1 cellular context compared by ENCODE assay signal in the genomic region with DNA sequence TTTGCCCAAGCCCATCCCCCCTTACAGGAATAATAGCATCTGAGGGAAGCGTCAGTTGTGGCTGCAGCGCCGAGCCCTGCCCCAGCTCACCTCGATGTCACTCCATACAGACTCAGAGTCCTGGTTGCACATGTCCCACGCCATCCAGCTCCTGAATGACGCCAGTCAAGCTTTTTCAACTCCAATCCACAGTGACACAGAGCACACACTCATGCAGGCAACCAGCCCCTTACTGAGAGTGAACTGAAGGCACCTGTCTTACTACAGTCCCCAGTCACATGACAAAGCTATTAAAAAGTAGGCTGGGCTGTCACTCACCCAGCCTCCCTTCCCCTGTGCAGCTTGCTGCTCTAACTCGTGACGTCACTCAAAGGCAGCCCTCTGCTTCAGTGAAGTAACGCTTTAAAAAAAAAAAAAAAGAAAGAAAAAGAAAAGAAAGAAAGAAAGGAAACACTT.
TF ChIP-seq lines count a peak whose summit lies in the region.

A gene with protein sequence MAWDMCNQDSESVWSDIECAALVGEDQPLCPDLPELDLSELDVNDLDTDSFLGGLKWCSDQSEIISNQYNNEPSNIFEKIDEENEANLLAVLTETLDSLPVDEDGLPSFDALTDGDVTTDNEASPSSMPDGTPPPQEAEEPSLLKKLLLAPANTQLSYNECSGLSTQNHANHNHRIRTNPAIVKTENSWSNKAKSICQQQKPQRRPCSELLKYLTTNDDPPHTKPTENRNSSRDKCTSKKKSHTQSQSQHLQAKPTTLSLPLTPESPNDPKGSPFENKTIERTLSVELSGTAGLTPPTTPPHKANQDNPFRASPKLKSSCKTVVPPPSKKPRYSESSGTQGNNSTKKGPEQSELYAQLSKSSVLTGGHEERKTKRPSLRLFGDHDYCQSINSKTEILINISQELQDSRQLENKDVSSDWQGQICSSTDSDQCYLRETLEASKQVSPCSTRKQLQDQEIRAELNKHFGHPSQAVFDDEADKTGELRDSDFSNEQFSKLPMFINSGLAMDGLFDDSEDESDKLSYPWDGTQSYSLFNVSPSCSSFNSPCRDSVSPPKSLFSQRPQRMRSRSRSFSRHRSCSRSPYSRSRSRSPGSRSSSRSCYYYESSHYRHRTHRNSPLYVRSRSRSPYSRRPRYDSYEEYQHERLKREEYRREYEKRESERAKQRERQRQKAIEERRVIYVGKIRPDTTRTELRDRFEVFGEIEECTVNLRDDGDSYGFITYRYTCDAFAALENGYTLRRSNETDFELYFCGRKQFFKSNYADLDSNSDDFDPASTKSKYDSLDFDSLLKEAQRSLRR (minus strand): TSS at position 234 of the 456 bp plus-strand sequence. CDS start 90 bp downstream, at position 144.

TF ChIP-seq in HEK293, 187 proteins besides CTCF, POLR2A, EP300 and RAD21 (continued from another document and continues in another):
- TF ChIP-seq, protein P1, sequence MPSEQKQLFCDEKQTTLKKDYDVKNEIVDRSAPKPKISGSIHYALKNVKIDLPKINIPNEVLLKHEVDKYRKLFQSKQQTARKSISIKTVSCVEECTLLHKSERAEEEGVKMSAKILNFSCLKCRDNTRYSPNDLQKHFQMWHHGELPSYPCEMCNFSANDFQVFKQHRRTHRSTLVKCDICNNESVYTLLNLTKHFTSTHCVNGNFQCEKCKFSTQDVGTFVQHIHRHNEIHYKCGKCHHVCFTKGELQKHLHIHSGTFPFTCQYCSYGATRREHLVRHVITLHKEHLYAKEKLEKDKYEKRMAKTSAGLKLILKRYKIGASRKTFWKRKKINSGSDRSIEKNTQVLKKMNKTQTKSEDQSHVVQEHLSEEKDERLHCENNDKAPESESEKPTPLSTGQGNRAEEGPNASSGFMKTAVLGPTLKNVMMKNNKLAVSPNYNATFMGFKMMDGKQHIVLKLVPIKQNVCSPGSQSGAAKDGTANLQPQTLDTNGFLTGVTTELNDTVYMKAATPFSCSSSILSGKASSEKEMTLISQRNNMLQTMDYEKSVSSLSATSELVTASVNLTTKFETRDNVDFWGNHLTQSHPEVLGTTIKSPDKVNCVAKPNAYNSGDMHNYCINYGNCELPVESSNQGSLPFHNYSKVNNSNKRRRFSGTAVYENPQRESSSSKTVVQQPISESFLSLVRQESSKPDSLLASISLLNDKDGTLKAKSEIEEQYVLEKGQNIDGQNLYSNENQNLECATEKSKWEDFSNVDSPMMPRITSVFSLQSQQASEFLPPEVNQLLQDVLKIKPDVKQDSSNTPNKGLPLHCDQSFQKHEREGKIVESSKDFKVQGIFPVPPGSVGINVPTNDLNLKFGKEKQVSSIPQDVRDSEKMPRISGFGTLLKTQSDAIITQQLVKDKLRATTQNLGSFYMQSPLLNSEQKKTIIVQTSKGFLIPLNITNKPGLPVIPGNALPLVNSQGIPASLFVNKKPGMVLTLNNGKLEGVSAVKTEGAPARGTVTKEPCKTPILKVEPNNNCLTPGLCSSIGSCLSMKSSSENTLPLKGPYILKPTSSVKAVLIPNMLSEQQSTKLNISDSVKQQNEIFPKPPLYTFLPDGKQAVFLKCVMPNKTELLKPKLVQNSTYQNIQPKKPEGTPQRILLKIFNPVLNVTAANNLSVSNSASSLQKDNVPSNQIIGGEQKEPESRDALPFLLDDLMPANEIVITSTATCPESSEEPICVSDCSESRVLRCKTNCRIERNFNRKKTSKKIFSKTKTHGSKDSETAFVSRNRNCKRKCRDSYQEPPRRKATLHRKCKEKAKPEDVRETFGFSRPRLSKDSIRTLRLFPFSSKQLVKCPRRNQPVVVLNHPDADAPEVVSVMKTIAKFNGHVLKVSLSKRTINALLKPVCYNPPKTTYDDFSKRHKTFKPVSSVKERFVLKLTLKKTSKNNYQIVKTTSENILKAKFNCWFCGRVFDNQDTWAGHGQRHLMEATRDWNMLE (tag by site-specific recombination; conservative IDR thresholded peaks at IDR 0.05; ENCODE audit: low read depth) = no peak
- TF ChIP-seq ZNF354C (tag by site-specific recombination; IDR thresholded peaks at IDR 0.05; ENCODE audit: borderline replicate concordance, low read depth) (no peak), ZSCAN30 (tag by site-specific recombination; IDR thresholded peaks at IDR 0.05) (peak; percentile 60; the same call in 1 of the 2 replicates), ZNF133 (tag by site-specific recombination; IDR thresholded peaks at IDR 0.05) (no peak), ZNF211 (tag by site-specific recombination; IDR thresholded peaks at IDR 0.05; ENCODE audit: low read depth) (no peak), ZNF629 (tag by site-specific recombination; IDR thresholded peaks at IDR 0.05) (peak; percentile 97), KLF9 (tag by site-specific recombination; IDR thresholded peaks at IDR 0.05; ENCODE audit: low read depth) (peak; percentile 74), ZNF529 (tag by site-specific recombination; IDR thresholded peaks at IDR 0.05; ENCODE audit: insufficient replicate concordance) (no peak), MZF1 (tag by site-specific recombination; IDR thresholded peaks at IDR 0.05; ENCODE audit: borderline replicate concordance) (0 out of 2 replicates have a peak, but pooled peaks have one; percentile 24), ZFHX2 (tag by site-specific recombination; conservative IDR thresholded peaks at IDR 0.05) (no peak), GLIS1 (tag by site-specific recombination; IDR thresholded peaks at IDR 0.05) (peak; percentile 38; the same call in 1 of the 2 replicates), ZBTB17 (tag by site-specific recombination; IDR thresholded peaks at IDR 0.05) (peak; percentile 71), ZBTB48 (tag by site-specific recombination; IDR thresholded peaks at IDR 0.05) (peak; percentile 84; the same call in 1 of the 2 replicates), ZNF501 (tag by site-specific recombination; IDR thresholded peaks at IDR 0.05) (0 out of 2 replicates have a peak, but pooled peaks have one; percentile 28), SP3 (tag by site-specific recombination; IDR thresholded peaks at IDR 0.05) (peak; percentile 35; the same call in 1 of the 2 replicates), ZNF311 (tag by site-specific recombination; IDR thresholded peaks at IDR 0.05; ENCODE audit: borderline replicate concordance) (no peak), OVOL3 (tag by site-specific recombination; IDR thresholded peaks at IDR 0.05) (no peak), OSR2 (tag by site-specific recombination; IDR thresholded peaks at IDR 0.05) (no peak), ZNF37A (tag by site-specific recombination; IDR thresholded peaks at IDR 0.05) (no peak), SP7 (tag by site-specific recombination; IDR thresholded peaks at IDR 0.05) (peak; percentile 60)
- TF ChIP-seq, protein P2, sequence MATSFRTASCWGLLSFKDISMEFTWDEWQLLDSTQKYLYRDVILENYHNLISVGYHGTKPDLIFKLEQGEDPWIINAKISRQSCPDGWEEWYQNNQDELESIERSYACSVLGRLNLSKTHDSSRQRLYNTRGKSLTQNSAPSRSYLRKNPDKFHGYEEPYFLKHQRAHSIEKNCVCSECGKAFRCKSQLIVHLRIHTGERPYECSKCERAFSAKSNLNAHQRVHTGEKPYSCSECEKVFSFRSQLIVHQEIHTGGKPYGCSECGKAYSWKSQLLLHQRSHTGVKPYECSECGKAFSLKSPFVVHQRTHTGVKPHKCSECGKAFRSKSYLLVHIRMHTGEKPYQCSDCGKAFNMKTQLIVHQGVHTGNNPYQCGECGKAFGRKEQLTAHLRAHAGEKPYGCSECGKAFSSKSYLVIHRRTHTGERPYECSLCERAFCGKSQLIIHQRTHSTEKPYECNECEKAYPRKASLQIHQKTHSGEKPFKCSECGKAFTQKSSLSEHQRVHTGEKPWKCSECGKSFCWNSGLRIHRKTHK (tag by site-specific recombination; IDR thresholded peaks at IDR 0.05) = no peak
- TF ChIP-seq, protein P3, sequence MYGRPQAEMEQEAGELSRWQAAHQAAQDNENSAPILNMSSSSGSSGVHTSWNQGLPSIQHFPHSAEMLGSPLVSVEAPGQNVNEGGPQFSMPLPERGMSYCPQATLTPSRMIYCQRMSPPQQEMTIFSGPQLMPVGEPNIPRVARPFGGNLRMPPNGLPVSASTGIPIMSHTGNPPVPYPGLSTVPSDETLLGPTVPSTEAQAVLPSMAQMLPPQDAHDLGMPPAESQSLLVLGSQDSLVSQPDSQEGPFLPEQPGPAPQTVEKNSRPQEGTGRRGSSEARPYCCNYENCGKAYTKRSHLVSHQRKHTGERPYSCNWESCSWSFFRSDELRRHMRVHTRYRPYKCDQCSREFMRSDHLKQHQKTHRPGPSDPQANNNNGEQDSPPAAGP (tag by site-specific recombination; IDR thresholded peaks at IDR 0.05) = peak; percentile 41; the same call in 1 of the 2 replicates
- TF ChIP-seq, protein P4, sequence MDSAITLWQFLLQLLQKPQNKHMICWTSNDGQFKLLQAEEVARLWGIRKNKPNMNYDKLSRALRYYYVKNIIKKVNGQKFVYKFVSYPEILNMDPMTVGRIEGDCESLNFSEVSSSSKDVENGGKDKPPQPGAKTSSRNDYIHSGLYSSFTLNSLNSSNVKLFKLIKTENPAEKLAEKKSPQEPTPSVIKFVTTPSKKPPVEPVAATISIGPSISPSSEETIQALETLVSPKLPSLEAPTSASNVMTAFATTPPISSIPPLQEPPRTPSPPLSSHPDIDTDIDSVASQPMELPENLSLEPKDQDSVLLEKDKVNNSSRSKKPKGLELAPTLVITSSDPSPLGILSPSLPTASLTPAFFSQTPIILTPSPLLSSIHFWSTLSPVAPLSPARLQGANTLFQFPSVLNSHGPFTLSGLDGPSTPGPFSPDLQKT (IDR thresholded peaks at IDR 0.05; ENCODE audit: borderline replicate concordance, low read depth, low read length) = no peak
- TF ChIP-seq, protein P5, sequence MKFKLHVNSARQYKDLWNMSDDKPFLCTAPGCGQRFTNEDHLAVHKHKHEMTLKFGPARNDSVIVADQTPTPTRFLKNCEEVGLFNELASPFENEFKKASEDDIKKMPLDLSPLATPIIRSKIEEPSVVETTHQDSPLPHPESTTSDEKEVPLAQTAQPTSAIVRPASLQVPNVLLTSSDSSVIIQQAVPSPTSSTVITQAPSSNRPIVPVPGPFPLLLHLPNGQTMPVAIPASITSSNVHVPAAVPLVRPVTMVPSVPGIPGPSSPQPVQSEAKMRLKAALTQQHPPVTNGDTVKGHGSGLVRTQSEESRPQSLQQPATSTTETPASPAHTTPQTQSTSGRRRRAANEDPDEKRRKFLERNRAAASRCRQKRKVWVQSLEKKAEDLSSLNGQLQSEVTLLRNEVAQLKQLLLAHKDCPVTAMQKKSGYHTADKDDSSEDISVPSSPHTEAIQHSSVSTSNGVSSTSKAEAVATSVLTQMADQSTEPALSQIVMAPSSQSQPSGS (tag by site-specific recombination; IDR thresholded peaks at IDR 0.05; ENCODE audit: low read depth) = peak; percentile 98
- TF ChIP-seq, protein P6, sequence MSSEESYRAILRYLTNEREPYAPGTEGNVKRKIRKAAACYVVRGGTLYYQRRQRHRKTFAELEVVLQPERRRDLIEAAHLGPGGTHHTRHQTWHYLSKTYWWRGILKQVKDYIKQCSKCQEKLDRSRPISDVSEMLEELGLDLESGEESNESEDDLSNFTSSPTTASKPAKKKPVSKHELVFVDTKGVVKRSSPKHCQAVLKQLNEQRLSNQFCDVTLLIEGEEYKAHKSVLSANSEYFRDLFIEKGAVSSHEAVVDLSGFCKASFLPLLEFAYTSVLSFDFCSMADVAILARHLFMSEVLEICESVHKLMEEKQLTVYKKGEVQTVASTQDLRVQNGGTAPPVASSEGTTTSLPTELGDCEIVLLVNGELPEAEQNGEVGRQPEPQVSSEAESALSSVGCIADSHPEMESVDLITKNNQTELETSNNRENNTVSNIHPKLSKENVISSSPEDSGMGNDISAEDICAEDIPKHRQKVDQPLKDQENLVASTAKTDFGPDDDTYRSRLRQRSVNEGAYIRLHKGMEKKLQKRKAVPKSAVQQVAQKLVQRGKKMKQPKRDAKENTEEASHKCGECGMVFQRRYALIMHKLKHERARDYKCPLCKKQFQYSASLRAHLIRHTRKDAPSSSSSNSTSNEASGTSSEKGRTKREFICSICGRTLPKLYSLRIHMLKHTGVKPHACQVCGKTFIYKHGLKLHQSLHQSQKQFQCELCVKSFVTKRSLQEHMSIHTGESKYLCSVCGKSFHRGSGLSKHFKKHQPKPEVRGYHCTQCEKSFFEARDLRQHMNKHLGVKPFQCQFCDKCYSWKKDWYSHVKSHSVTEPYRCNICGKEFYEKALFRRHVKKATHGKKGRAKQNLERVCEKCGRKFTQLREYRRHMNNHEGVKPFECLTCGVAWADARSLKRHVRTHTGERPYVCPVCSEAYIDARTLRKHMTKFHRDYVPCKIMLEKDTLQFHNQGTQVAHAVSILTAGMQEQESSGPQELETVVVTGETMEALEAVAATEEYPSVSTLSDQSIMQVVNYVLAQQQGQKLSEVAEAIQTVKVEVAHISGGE (tag by site-specific recombination; conservative IDR thresholded peaks at IDR 0.05; ENCODE audit: low read depth) = no peak
- TF ChIP-seq, protein P7, sequence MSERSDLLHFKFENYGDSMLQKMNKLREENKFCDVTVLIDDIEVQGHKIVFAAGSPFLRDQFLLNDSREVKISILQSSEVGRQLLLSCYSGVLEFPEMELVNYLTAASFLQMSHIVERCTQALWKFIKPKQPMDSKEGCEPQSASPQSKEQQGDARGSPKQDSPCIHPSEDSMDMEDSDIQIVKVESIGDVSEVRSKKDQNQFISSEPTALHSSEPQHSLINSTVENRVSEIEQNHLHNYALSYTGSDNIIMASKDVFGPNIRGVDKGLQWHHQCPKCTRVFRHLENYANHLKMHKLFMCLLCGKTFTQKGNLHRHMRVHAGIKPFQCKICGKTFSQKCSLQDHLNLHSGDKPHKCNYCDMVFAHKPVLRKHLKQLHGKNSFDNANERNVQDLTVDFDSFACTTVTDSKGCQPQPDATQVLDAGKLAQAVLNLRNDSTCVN (tag by site-specific recombination; optimal IDR thresholded peaks at IDR 0.05) = no peak
- TF ChIP-seq, protein P8, sequence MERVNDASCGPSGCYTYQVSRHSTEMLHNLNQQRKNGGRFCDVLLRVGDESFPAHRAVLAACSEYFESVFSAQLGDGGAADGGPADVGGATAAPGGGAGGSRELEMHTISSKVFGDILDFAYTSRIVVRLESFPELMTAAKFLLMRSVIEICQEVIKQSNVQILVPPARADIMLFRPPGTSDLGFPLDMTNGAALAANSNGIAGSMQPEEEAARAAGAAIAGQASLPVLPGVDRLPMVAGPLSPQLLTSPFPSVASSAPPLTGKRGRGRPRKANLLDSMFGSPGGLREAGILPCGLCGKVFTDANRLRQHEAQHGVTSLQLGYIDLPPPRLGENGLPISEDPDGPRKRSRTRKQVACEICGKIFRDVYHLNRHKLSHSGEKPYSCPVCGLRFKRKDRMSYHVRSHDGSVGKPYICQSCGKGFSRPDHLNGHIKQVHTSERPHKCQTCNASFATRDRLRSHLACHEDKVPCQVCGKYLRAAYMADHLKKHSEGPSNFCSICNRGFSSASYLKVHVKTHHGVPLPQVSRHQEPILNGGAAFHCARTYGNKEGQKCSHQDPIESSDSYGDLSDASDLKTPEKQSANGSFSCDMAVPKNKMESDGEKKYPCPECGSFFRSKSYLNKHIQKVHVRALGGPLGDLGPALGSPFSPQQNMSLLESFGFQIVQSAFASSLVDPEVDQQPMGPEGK (tag by site-specific recombination; IDR thresholded peaks at IDR 0.05) = peak; percentile 17; the same call in 1 of the 2 replicates
- TF ChIP-seq, protein P9, sequence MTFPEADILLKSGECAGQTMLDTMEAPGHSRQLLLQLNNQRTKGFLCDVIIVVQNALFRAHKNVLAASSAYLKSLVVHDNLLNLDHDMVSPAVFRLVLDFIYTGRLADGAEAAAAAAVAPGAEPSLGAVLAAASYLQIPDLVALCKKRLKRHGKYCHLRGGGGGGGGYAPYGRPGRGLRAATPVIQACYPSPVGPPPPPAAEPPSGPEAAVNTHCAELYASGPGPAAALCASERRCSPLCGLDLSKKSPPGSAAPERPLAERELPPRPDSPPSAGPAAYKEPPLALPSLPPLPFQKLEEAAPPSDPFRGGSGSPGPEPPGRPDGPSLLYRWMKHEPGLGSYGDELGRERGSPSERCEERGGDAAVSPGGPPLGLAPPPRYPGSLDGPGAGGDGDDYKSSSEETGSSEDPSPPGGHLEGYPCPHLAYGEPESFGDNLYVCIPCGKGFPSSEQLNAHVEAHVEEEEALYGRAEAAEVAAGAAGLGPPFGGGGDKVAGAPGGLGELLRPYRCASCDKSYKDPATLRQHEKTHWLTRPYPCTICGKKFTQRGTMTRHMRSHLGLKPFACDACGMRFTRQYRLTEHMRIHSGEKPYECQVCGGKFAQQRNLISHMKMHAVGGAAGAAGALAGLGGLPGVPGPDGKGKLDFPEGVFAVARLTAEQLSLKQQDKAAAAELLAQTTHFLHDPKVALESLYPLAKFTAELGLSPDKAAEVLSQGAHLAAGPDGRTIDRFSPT (tag by site-specific recombination; IDR thresholded peaks at IDR 0.05) = no peak
